14 cellular contexts compared by ENCODE assay signal in genomic region chr7:101891124-101891523, GRCh38.
"Had no signal": no experiment of that assay in that cellular context is flagged by ENCODE, and none has a peak within 500 bp of the region (broad histone marks: within the 10 kb centered on the region; RNA-seq: fewer than 3 reads in every experiment).

No MANE protein-coding gene starts in this region.

- ATAC-seq: esophagus mucosa; gastroesophageal sphincter; natural killer cell treated with Interleukin-12 subunit alpha and Interleukin-12 subunit beta and Interleukin-15 and Interleukin-18, amount 100 ng/mL, for 72 hours had no signal

- DNase-seq: activated CD4-positive, alpha-beta memory T cell treated with anti-CD3 and anti-CD28 coated beads for 36 hours; activated naive CD4-positive, alpha-beta T cell; activated naive CD8-positive, alpha-beta T cell treated with anti-CD3 and anti-CD28 coated beads for 36 hours; activated T-cell treated with anti-CD3 and anti-CD28 coated beads for 4 hours; amniotic stem cell; effector CD8-positive, alpha-beta T cell; heart left ventricle; left lung; nucleus accumbens; WERI-Rb-1 had no signal

- H3K36me3 ChIP-seq: gastroesophageal sphincter, heart left ventricle, left lung, tibial nerve, WERI-Rb-1 had no signal

- H3K27ac ChIP-seq: tibial nerve, WERI-Rb-1 had no signal

- H3K9me3 ChIP-seq: gastroesophageal sphincter, heart left ventricle, left lung, tibial nerve had no signal

- H3K4me3 ChIP-seq: gastroesophageal sphincter, heart left ventricle, left lung, tibial nerve had no signal

- H3K27me3 ChIP-seq: gastroesophageal sphincter, heart left ventricle, left lung, tibial nerve had no signal
